Comparison of ENCODE assay signal across 26 cellular contexts in the genomic region with DNA sequence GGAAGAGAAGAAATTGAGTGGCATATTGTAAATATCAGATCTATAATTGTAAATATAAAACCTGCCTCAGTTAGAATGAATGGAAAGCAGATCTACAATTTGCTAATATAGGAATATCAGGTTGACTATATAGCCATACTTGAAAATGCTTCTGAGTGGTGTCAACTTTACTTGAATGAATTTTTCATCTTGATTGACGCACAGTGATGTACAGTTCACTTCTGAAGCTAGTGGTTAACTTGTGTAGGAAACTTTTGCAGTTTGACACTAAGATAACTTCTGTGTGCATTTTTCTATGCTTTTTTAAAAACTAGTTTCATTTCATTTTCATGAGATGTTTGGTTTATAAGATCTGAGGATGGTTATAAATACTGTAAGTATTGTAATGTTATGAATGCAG.
DNase-seq lines count a peak whose midpoint lies in the region; ATAC-seq, FAIRE-seq and TF ChIP-seq lines count a peak whose summit lies in the region.
"Had no signal": no experiment of that assay in that cellular context is flagged by ENCODE, and none has a peak within 500 bp of the region (broad histone marks: within the 10 kb centered on the region; RNA-seq: fewer than 3 reads in every experiment).

No MANE protein-coding gene starts in this region.

- peaks cover 26% of the 10 kb centered on the region for H3K4me1 Mint-ChIP-seq in activated CD8-positive, alpha-beta T cell treated with anti-CD3 and anti-CD28 coated beads for 36 hours (ENCODE audit: low read depth)
- H3K4me1 Mint-ChIP-seq in activated CD8-positive, alpha-beta T cell treated with anti-CD3 and anti-CD28 coated beads, Interleukin-2, amount 10 ng/mL, durations not matched to agents 7 days and 5 days (ENCODE audit: low read depth) = no peaks in the 10 kb centered on the region
- H3K4me1 Mint-ChIP-seq in immature natural killer cell = peaks cover 39 to 62% of the 10 kb centered on the region in 2 donors
- peaks cover 26% of the 10 kb centered on the region for H3K4me1 Mint-ChIP-seq in HFFc6 (ENCODE audit: low read depth)

- intact Hi-C loops in activated CD8-positive, alpha-beta T cell treated with anti-CD3 and anti-CD28 coated beads for 36 hours (cut with micrococcal nuclease) = no loop called here
- intact Hi-C loops in heart left ventricle (cut with DNase I) = loop anchor here in 2 of 10 donors (10.0 kb wide), 2 partner anchors 135 to 195 kb away; partner anchors contain the start of genes PPA2 (in 2 of the 2) and TET2 (in 1 of the 2)

- DNase-seq in activated CD8-positive, alpha-beta T cell treated with anti-CD3 and anti-CD28 coated beads for 36 hours = no peak
- DNase-seq in activated CD8-positive, alpha-beta T cell treated with anti-CD3 and anti-CD28 coated beads, Interleukin-2, amount 10 ng/mL, durations not matched to agents 7 days and 5 days = no peak
- DNase-seq in GM18507 (ENCODE audit: extremely low spot score, insufficient read length, low read depth) (no peak), immature natural killer cell (no peak), HFFc6 (no peak), heart left ventricle (no peak)
- DNase-seq: DMS53, GDM1, H9, NCI-H1105, NCI-H146, NCI-H2029, NCI-H2171, NCI-H345, NCI-H524 treated with DMSO at 0.1 percent for 48 hours, NCI-H82, SIG-M5, SK-N-SH had no signal

- H3K9me3 ChIP-seq in neutrophil (no peaks in the 10 kb centered on the region), heart left ventricle (no peaks in the 10 kb centered on the region)
- H3K9me3 ChIP-seq: SK-N-SH had no signal

- FAIRE-seq in GM18507 (lab: Jason Lieb, UNC) = peak; percentile 69
- FAIRE-seq: A204.1, D721Med, GM19239, HTR-8/SVneo had no signal

- POLR2A ChIA-PET in activated CD8-positive, alpha-beta T cell treated with anti-CD3 and anti-CD28 coated beads for 36 hours (lab: Charles Lee) = interaction anchor here (1.1 kb wide), 1 partner anchor 132 kb away, joined by 4 read pairs; no protein-coding TSS in a partner anchor
- POLR2A ChIA-PET in activated CD8-positive, alpha-beta T cell treated with anti-CD3 and anti-CD28 coated beads, Interleukin-2, amount 10 ng/mL, durations not matched to agents 7 days and 5 days (lab: Charles Lee) = no interaction called here

- TF ChIP-seq POLR2A in heart left ventricle (IDR thresholded peaks at IDR 0.05) = no peak

- H3K27me3 ChIP-seq in neutrophil = no peaks in the 10 kb centered on the region
- no peaks in the 10 kb centered on the region for H3K27me3 ChIP-seq in heart left ventricle

- H3K4me1 ChIP-seq in neutrophil (ENCODE audit: control insufficient read depth in 1 of 2, insufficient read depth in 1 of 2, low read depth in 1 of 2, low read length in 1 of 2) (no peaks in the 10 kb centered on the region), heart left ventricle (peaks cover 0 to 6% (median 0%) of the 10 kb centered on the region in 12 donors)

- no peaks in the 10 kb centered on the region for H3K27me3 Mint-ChIP-seq in activated CD8-positive, alpha-beta T cell treated with anti-CD3 and anti-CD28 coated beads for 36 hours
- H3K27me3 Mint-ChIP-seq in activated CD8-positive, alpha-beta T cell treated with anti-CD3 and anti-CD28 coated beads, Interleukin-2, amount 10 ng/mL, durations not matched to agents 7 days and 5 days (ENCODE audit: low read depth) = no peaks in the 10 kb centered on the region
- H3K27me3 Mint-ChIP-seq in immature natural killer cell (ENCODE audit: low read depth in 3 of 3) (no peaks in the 10 kb centered on the region), HFFc6 (ENCODE audit: insufficient read depth) (no peaks in the 10 kb centered on the region)

- H3K4me3 Mint-ChIP-seq in activated CD8-positive, alpha-beta T cell treated with anti-CD3 and anti-CD28 coated beads for 36 hours = no peak overlapping the region
- no peak overlapping the region for H3K4me3 Mint-ChIP-seq in activated CD8-positive, alpha-beta T cell treated with anti-CD3 and anti-CD28 coated beads, Interleukin-2, amount 10 ng/mL, durations not matched to agents 7 days and 5 days
- H3K4me3 Mint-ChIP-seq in immature natural killer cell (peak overlapping the region in 2 of 5 donors; percentile 30 to 45), HFFc6 (no peak overlapping the region)
- H3K4me3 Mint-ChIP-seq: H9 had no signal

- CTCF ChIA-PET in activated CD8-positive, alpha-beta T cell treated with anti-CD3 and anti-CD28 coated beads for 36 hours (lab: Charles Lee) = interaction anchor here (1.3 kb wide), 1 partner anchor 99 kb away, joined by 3 read pairs; no protein-coding TSS in a partner anchor
- CTCF ChIA-PET in activated CD8-positive, alpha-beta T cell treated with anti-CD3 and anti-CD28 coated beads, Interleukin-2, amount 10 ng/mL, durations not matched to agents 7 days and 5 days (lab: Charles Lee) = interaction anchor here (0.7 kb wide), 1 partner anchor 11 kb away, joined by 3 read pairs; no protein-coding TSS in a partner anchor

- H3K9me3 Mint-ChIP-seq in activated CD8-positive, alpha-beta T cell treated with anti-CD3 and anti-CD28 coated beads for 36 hours = no peaks in the 10 kb centered on the region
- H3K9me3 Mint-ChIP-seq in activated CD8-positive, alpha-beta T cell treated with anti-CD3 and anti-CD28 coated beads, Interleukin-2, amount 10 ng/mL, durations not matched to agents 7 days and 5 days (ENCODE audit: insufficient read depth) = no peaks in the 10 kb centered on the region
- H3K9me3 Mint-ChIP-seq in immature natural killer cell (no peaks in the 10 kb centered on the region), HFFc6 (no peaks in the 10 kb centered on the region)
- H3K9me3 Mint-ChIP-seq: H9 had no signal

- H3K36me3 Mint-ChIP-seq in activated CD8-positive, alpha-beta T cell treated with anti-CD3 and anti-CD28 coated beads for 36 hours (ENCODE audit: low read depth) = peaks cover 25% of the 10 kb centered on the region
- peaks cover 29% of the 10 kb centered on the region for H3K36me3 Mint-ChIP-seq in activated CD8-positive, alpha-beta T cell treated with anti-CD3 and anti-CD28 coated beads, Interleukin-2, amount 10 ng/mL, durations not matched to agents 7 days and 5 days (ENCODE audit: low read depth)
- H3K36me3 Mint-ChIP-seq in immature natural killer cell (peaks cover 24 to 27% (median 26%) of the 10 kb centered on the region in 3 donors), HFFc6 (ENCODE audit: low read depth) (peaks cover 25% of the 10 kb centered on the region)

- H3K27ac Mint-ChIP-seq in activated CD8-positive, alpha-beta T cell treated with anti-CD3 and anti-CD28 coated beads for 36 hours = peak overlapping the region; percentile 2
- H3K27ac Mint-ChIP-seq in activated CD8-positive, alpha-beta T cell treated with anti-CD3 and anti-CD28 coated beads, Interleukin-2, amount 10 ng/mL, durations not matched to agents 7 days and 5 days = no peak overlapping the region
- H3K27ac Mint-ChIP-seq in immature natural killer cell (peak overlapping the region; percentile 4 to 82 (median 66)), HFFc6 (no peak overlapping the region)
- H3K27ac Mint-ChIP-seq: H9 had no signal

- no peak for ATAC-seq in activated CD8-positive, alpha-beta T cell treated with anti-CD3 and anti-CD28 coated beads for 36 hours
- ATAC-seq in activated CD8-positive, alpha-beta T cell treated with anti-CD3 and anti-CD28 coated beads, Interleukin-2, amount 10 ng/mL, durations not matched to agents 7 days and 5 days = no peak
- no peak for ATAC-seq in heart left ventricle
- ATAC-seq: Panc1 had no signal

- H3K27ac ChIP-seq in neutrophil = peak overlapping the region; percentile 8
- no peak overlapping the region for H3K27ac ChIP-seq in heart left ventricle
- H3K27ac ChIP-seq: C4-2B, KMS-11 had no signal

- TF ChIP-seq CTCF in activated CD8-positive, alpha-beta T cell treated with anti-CD3 and anti-CD28 coated beads for 36 hours (IDR thresholded peaks at IDR 0.05) = no peak
- TF ChIP-seq CTCF in neutrophil (IDR thresholded peaks at IDR 0.05) (no peak), HFFc6 (IDR thresholded peaks at IDR 0.05) (no peak), heart left ventricle (IDR thresholded peaks at IDR 0.05) (no peak)

- H3K4me3 ChIP-seq in neutrophil (ENCODE audit: low read depth in 1 of 2, low read length in 1 of 2) (no peak overlapping the region), heart left ventricle (no peak overlapping the region)

- 95 to 100% (median 95%) methylated on average over 1 of the region's 1 CpG for WGBS in heart left ventricle, 4 donors

- H3K36me3 ChIP-seq in neutrophil (peaks cover 43% of the 10 kb centered on the region), heart left ventricle (peaks cover 0 to 36% (median 24%) of the 10 kb centered on the region in 9 donors)

Comparison
In these comparisons a context has a peak if more than half of its experiments do, and no peak if none do; other contexts are left out.
1. H3K27ac Mint-ChIP-seq: peak in activated CD8-positive, alpha-beta T cell treated with anti-CD3 and anti-CD28 coated beads for 36 hours (single experiment) and immature natural killer cell (6 of 6); none in activated CD8-positive, alpha-beta T cell treated with anti-CD3 and anti-CD28 coated beads, Interleukin-2, amount 10 ng/mL, durations not matched to agents 7 days and 5 days (single experiment) and HFFc6 (single experiment).